ENCODE assay signal across 8 cellular contexts in the genomic region with DNA sequence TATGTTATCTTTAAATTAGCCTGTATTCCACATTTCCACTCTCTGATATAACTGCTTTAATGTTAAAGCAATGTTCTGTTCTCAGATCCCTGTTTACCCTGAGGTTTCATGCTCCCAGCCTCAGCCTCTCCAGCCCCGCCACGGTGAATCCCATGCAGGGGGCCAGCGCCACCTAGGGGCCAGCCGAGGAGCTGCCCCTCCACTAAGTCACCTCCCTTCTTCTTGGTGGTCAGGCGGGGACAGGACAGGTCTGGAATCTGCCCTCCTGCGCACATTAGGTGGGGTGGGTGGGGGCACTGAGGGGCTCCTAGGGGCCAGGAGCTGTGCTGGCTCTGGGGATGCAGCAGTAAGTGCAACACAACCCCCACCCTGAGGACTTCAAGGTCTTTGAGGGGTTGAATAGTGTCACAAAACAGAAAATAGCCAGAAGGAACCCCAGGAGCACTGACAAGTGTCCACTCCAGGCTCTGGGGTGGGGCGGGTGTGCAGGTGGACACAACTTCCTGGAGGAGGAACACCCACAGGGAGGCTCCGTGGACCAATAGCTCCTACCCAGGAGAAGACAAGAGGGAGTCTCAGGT.
A peak's percentile ranks its signal among the peaks of the same experiment; 100 is the strongest.
DNase-seq lines count a peak whose midpoint lies in the region; ATAC-seq and TF ChIP-seq lines count a peak whose summit lies in the region.

No MANE protein-coding gene starts in this region.

- H3K27ac Mint-ChIP-seq in activated naive CD8-positive, alpha-beta T cell treated with anti-CD3 and anti-CD28 coated beads for 36 hours, result no peak overlapping the region

- H3K27me3 ChIP-seq in cardiac muscle cell (no peaks in the 10 kb centered on the region), psoas muscle (ENCODE audit: insufficient read depth in 3 of 3, low read length in 2 of 3) (no peaks in the 10 kb centered on the region), aorta (ENCODE audit: control insufficient read depth in 1 of 2, insufficient read depth in 2 of 2, low read length in 1 of 2) (no peaks in the 10 kb centered on the region)

- H3K9me3 Mint-ChIP-seq in activated naive CD8-positive, alpha-beta T cell treated with anti-CD3 and anti-CD28 coated beads for 36 hours, result no peaks in the 10 kb centered on the region

- peak; percentile 98 for TF ChIP-seq CTCF in cardiac muscle cell (IDR thresholded peaks at IDR 0.05; ENCODE audit: low read depth, low read length)
- peak; percentile 95 for TF ChIP-seq CTCF in psoas muscle (IDR thresholded peaks at IDR 0.05)

- H3K36me3 ChIP-seq in cardiac muscle cell (no peaks in the 10 kb centered on the region), psoas muscle (ENCODE audit: insufficient read depth in 1 of 2, low read depth in 1 of 2) (no peaks in the 10 kb centered on the region), aorta (ENCODE audit: control insufficient read depth in 1 of 2, insufficient read depth in 2 of 2, low read length in 1 of 2) (no peaks in the 10 kb centered on the region)

- DNase-seq in A172 (ENCODE audit: low spot score), result peak; percentile 62
- peak; percentile 76 for DNase-seq in NCI-H1105 (lab: John Stamatoyannopoulos, UW)
- peak; percentile 22 to 76 for DNase-seq in SW 1271 (lab: John Stamatoyannopoulos, UW)
- peak; percentile 80 for DNase-seq in activated naive CD8-positive, alpha-beta T cell treated with anti-CD3 and anti-CD28 coated beads for 36 hours
- DNase-seq in cardiac muscle cell (ENCODE audit: low read depth in 1 of 2, low spot score in 1 of 2), result peak; percentile 82 to 84
- peak; percentile 79 to 91 for DNase-seq in psoas muscle
- peak; percentile 90 to 95 for DNase-seq in aorta

- no peak overlapping the region for H3K27ac ChIP-seq in cardiac muscle cell
- H3K27ac ChIP-seq in psoas muscle, result no peak overlapping the region
- no peak overlapping the region for H3K27ac ChIP-seq in aorta (ENCODE audit: low read depth in 1 of 2, low read length in 2 of 2)

- H3K36me3 Mint-ChIP-seq in activated naive CD8-positive, alpha-beta T cell treated with anti-CD3 and anti-CD28 coated beads for 36 hours, result peaks cover 2% of the 10 kb centered on the region

- WGBS in psoas muscle, 3 donors, result 12 to 19% (median 15%) methylated on average over 8 of the region's 8 CpGs
- 8 to 9% methylated on average over 8 of the region's 8 CpGs for WGBS in aorta, 2 donors

- H3K4me1 Mint-ChIP-seq in activated naive CD8-positive, alpha-beta T cell treated with anti-CD3 and anti-CD28 coated beads for 36 hours, result peaks cover 37% of the 10 kb centered on the region

- H3K27me3 Mint-ChIP-seq in activated naive CD8-positive, alpha-beta T cell treated with anti-CD3 and anti-CD28 coated beads for 36 hours, result no peaks in the 10 kb centered on the region

- H3K4me1 ChIP-seq in cardiac muscle cell (ENCODE audit: low read depth) (no peaks in the 10 kb centered on the region), psoas muscle (peaks cover 5% of the 10 kb centered on the region), aorta (ENCODE audit: control insufficient read depth in 1 of 2, insufficient read depth in 2 of 2, low read length in 2 of 2) (no peaks in the 10 kb centered on the region)

- H3K4me3 ChIP-seq in cardiac muscle cell (no peak overlapping the region), psoas muscle (no peak overlapping the region), aorta (ENCODE audit: low read length in 2 of 2) (no peak overlapping the region)

- no peaks in the 10 kb centered on the region for H3K9me3 ChIP-seq in cardiac muscle cell (ENCODE audit: low read depth)
- no peaks in the 10 kb centered on the region for H3K9me3 ChIP-seq in psoas muscle
- no peaks in the 10 kb centered on the region for H3K9me3 ChIP-seq in aorta (ENCODE audit: control insufficient read depth, low read length)

- no peak overlapping the region for H3K4me3 Mint-ChIP-seq in activated naive CD8-positive, alpha-beta T cell treated with anti-CD3 and anti-CD28 coated beads for 36 hours

- peak; percentile 36 for ATAC-seq in GM18858 (IDR thresholded peaks at IDR 0.05; ENCODE audit: unreplicated experiment)
- ATAC-seq in psoas muscle, result peak; percentile 88 to 98 (median 95)
- peak; percentile 93 for ATAC-seq in aorta (ENCODE audit: low FRiP score)

- intact Hi-C loops in psoas muscle (cut with DNase I) (loop anchor here (2.0 to 10.0 kb wide), 4 partner anchors 77 to 334 kb away; no protein-coding TSS in a partner anchor), aorta (cut with DNase I) (loop anchor here (2.0 to 5.0 kb wide), 3 partner anchors 67 to 144 kb away; no protein-coding TSS in a partner anchor)

Comparison
In these comparisons a context has a peak if more than half of its experiments do, and no peak if none do; other contexts are left out.
1. ATAC-seq: peak in every context shown above with its lines; median percentile 95 in psoas muscle; 93 in aorta; 36 in GM18858.